Comparison of ENCODE assay signal across 24 cellular contexts in genomic region chr3:194955546-194955945, GRCh38.
DNase-seq lines count a peak whose midpoint lies in the region; ATAC-seq and TF ChIP-seq lines count a peak whose summit lies in the region.
"Had no signal": no experiment of that assay in that cellular context is flagged by ENCODE, and none has a peak within 500 bp of the region (broad histone marks: within the 10 kb centered on the region; RNA-seq: fewer than 3 reads in every experiment).

No MANE protein-coding gene starts in this region.

- H3K4me1 Mint-ChIP-seq in neural progenitor cell = peaks cover 3% of the 10 kb centered on the region
- H3K4me1 Mint-ChIP-seq in activated CD8-positive, alpha-beta memory T cell treated with anti-CD3 and anti-CD28 coated beads, Interleukin-2, amount 10 ng/mL, durations not matched to agents 7 days and 5 days = no peaks in the 10 kb centered on the region
- H3K4me1 Mint-ChIP-seq: CD4-positive, alpha-beta memory T cell; CD8-positive, alpha-beta memory T cell had no signal

- 90 to 93% methylated on average over 7 of the region's 7 CpGs for WGBS in sigmoid colon, 2 donors

- H3K27me3 ChIP-seq in neural progenitor cell (no peaks in the 10 kb centered on the region), sigmoid colon (no peaks in the 10 kb centered on the region)
- H3K27me3 ChIP-seq: BE2C, BLaER1 had no signal

- no peak overlapping the region for H2AFZ ChIP-seq in neural progenitor cell (replicated peaks)

- peaks cover 4% of the 10 kb centered on the region for H3K27me3 Mint-ChIP-seq in neural progenitor cell (ENCODE audit: insufficient read depth, low read depth)
- H3K27me3 Mint-ChIP-seq in activated CD8-positive, alpha-beta memory T cell treated with anti-CD3 and anti-CD28 coated beads, Interleukin-2, amount 10 ng/mL, durations not matched to agents 7 days and 5 days = no peaks in the 10 kb centered on the region

- no peak overlapping the region for H3K4me2 ChIP-seq in neural progenitor cell
- H3K4me2 ChIP-seq: BLaER1 had no signal

- intact Hi-C loops in sigmoid colon (cut with DNase I) = loop anchor here (10.0 kb wide), 1 partner anchor 261 kb away; no protein-coding TSS in a partner anchor

- no peak overlapping the region for H3K4me3 Mint-ChIP-seq in neural progenitor cell
- H3K4me3 Mint-ChIP-seq in activated CD8-positive, alpha-beta memory T cell treated with anti-CD3 and anti-CD28 coated beads, Interleukin-2, amount 10 ng/mL, durations not matched to agents 7 days and 5 days = no peak overlapping the region
- H3K4me3 Mint-ChIP-seq: CD14-positive monocyte; CD4-positive, CD25-positive, alpha-beta regulatory T cell; CD8-positive, alpha-beta memory T cell had no signal

- TF ChIP-seq CTCF in neural progenitor cell (IDR thresholded peaks at IDR 0.05) (no peak), sigmoid colon (IDR thresholded peaks at IDR 0.05) (no peak)

- no peak overlapping the region for H3K4me3 ChIP-seq in neural progenitor cell
- H3K4me3 ChIP-seq in sigmoid colon = no peak overlapping the region
- H3K4me3 ChIP-seq: BLaER1, GM12878 had no signal

- no peak overlapping the region for H3K27ac ChIP-seq in neural progenitor cell
- no peak overlapping the region for H3K27ac ChIP-seq in sigmoid colon
- H3K27ac ChIP-seq: BLaER1 had no signal

- H3K4me1 ChIP-seq in neural progenitor cell = no peaks in the 10 kb centered on the region
- H3K4me1 ChIP-seq in sigmoid colon = peaks cover 0 to 7% (median 2%) of the 10 kb centered on the region in 4 donors

- no peaks in the 10 kb centered on the region for H3K79me2 ChIP-seq in neural progenitor cell (ENCODE audit: low read depth)

- H3K27ac Mint-ChIP-seq in neural progenitor cell = peak overlapping the region; percentile 57
- no peak overlapping the region for H3K27ac Mint-ChIP-seq in activated CD8-positive, alpha-beta memory T cell treated with anti-CD3 and anti-CD28 coated beads, Interleukin-2, amount 10 ng/mL, durations not matched to agents 7 days and 5 days
- H3K27ac Mint-ChIP-seq: CD14-positive monocyte; CD4-positive, alpha-beta memory T cell; CD4-positive, CD25-positive, alpha-beta regulatory T cell; CD8-positive, alpha-beta memory T cell had no signal

- no peaks in the 10 kb centered on the region for H3K9me3 Mint-ChIP-seq in neural progenitor cell
- H3K9me3 Mint-ChIP-seq in activated CD8-positive, alpha-beta memory T cell treated with anti-CD3 and anti-CD28 coated beads, Interleukin-2, amount 10 ng/mL, durations not matched to agents 7 days and 5 days (ENCODE audit: low read depth) = no peaks in the 10 kb centered on the region
- H3K9me3 Mint-ChIP-seq: CD4-positive, alpha-beta memory T cell; CD4-positive, CD25-positive, alpha-beta regulatory T cell had no signal

- H4K20me1 ChIP-seq in neural progenitor cell (ENCODE audit: low read depth) = no peaks in the 10 kb centered on the region
- H4K20me1 ChIP-seq: BLaER1 had no signal

- no peak for ATAC-seq in activated CD8-positive, alpha-beta memory T cell treated with anti-CD3 and anti-CD28 coated beads, Interleukin-2, amount 10 ng/mL, durations not matched to agents 7 days and 5 days
- no peak for ATAC-seq in GM21515 (IDR thresholded peaks at IDR 0.05; ENCODE audit: unreplicated experiment)
- ATAC-seq: GM12878 had no signal

- CTCF ChIA-PET in activated CD8-positive, alpha-beta memory T cell treated with anti-CD3 and anti-CD28 coated beads, Interleukin-2, amount 10 ng/mL, durations not matched to agents 7 days and 5 days (lab: Charles Lee) = no interaction called here

- no peak for TF ChIP-seq EP300 in sigmoid colon (IDR thresholded peaks at IDR 0.05)

- H3K36me3 ChIP-seq in neural progenitor cell (no peaks in the 10 kb centered on the region), sigmoid colon (no peaks in the 10 kb centered on the region)
- H3K36me3 ChIP-seq: BE2C, BLaER1 had no signal

- no peak for TF ChIP-seq POLR2A in sigmoid colon (IDR thresholded peaks at IDR 0.05)

- H3K36me3 Mint-ChIP-seq in neural progenitor cell = no peaks in the 10 kb centered on the region
- H3K36me3 Mint-ChIP-seq in activated CD8-positive, alpha-beta memory T cell treated with anti-CD3 and anti-CD28 coated beads, Interleukin-2, amount 10 ng/mL, durations not matched to agents 7 days and 5 days = no peaks in the 10 kb centered on the region
- H3K36me3 Mint-ChIP-seq: CD14-positive monocyte; CD4-positive, alpha-beta memory T cell; CD4-positive, CD25-positive, alpha-beta regulatory T cell; CD8-positive, alpha-beta memory T cell had no signal

- H3K9me3 ChIP-seq in neural progenitor cell (ENCODE audit: low read depth) (no peaks in the 10 kb centered on the region), sigmoid colon (no peaks in the 10 kb centered on the region)
- H3K9me3 ChIP-seq: BE2C, BLaER1 had no signal

- no peaks in the 10 kb centered on the region for H3F3A ChIP-seq in neural progenitor cell (ENCODE audit: low read depth)

- DNase-seq in islet precursor cell (peak; percentile 47), neural progenitor cell (ENCODE audit: low spot score) (no peak), sigmoid colon (peak; percentile 56)
- no peak for DNase-seq in activated CD8-positive, alpha-beta memory T cell treated with anti-CD3 and anti-CD28 coated beads, Interleukin-2, amount 10 ng/mL, durations not matched to agents 7 days and 5 days
- DNase-seq in activated CD4-positive, alpha-beta T cell treated with anti-CD3 and anti-CD28 coated beads for 4 hours = no peak
- DNase-seq: 8988T; ACHN; BE2C; C1 segment of cervical spinal cord; CD4-positive, alpha-beta memory T cell; CD4-positive, CD25-positive, alpha-beta regulatory T cell; CD8-positive, alpha-beta memory T cell; COR-L47; DMS 273 treated with DMSO at 0.1 percent for 48 hours; DMS153; DMS53; DMS79; DND-41; EL; GDM1 had no signal

- H3K9ac ChIP-seq in neural progenitor cell = no peak overlapping the region
- H3K9ac ChIP-seq: BLaER1 had no signal

Comparison
In these comparisons a context has a peak if more than half of its experiments do, and no peak if none do; other contexts are left out.
1. DNase-seq: peak in islet precursor cell (single experiment) and sigmoid colon (single experiment); none in neural progenitor cell (single experiment), activated CD8-positive, alpha-beta memory T cell treated with anti-CD3 and anti-CD28 coated beads, Interleukin-2, amount 10 ng/mL, durations not matched to agents 7 days and 5 days (single experiment) and activated CD4-positive, alpha-beta T cell treated with anti-CD3 and anti-CD28 coated beads for 4 hours (0 of 2).